1 cellular context compared by ENCODE assay signal in the genomic region with DNA sequence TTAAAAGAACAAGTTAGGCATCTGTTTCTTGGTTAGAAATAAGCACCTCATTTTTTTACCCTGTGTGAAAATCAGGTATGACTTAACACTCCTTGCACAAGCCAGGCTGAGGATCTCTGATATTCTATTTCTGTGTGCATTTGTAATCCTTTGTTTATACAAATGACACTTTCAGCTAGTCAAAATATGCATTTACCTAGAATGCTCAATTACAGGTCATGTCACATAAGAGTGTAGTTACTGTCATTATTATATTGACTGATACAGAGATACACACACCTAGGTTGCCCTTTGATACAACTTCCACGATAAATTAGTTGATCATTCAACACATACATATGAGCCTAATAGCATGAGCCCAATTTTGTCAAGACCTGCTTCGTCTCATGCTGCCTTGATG.
TF ChIP-seq lines count a peak whose summit lies in the region.

No MANE protein-coding gene starts in this region.

TF ChIP-seq in HepG2, 621 proteins besides CTCF, POLR2A, EP300 and RAD21 (continued from another document):
- no peak for TF ChIP-seq ZNF275 (CRISPR knock-in tag; IDR thresholded peaks at IDR 0.05; ENCODE audit: borderline replicate concordance)
- TF ChIP-seq HMGXB3 (CRISPR knock-in tag; IDR thresholded peaks at IDR 0.05; ENCODE audit: borderline replicate concordance), result no peak
- no peak for TF ChIP-seq ZNF775 (CRISPR knock-in tag; IDR thresholded peaks at IDR 0.05; ENCODE audit: borderline replicate concordance)
- TF ChIP-seq SP1 (IDR thresholded peaks at IDR 0.05), result no peak
- no peak for TF ChIP-seq SP1 (CRISPR knock-in tag; IDR thresholded peaks at IDR 0.05)
- TF ChIP-seq ZSCAN12 (CRISPR knock-in tag; IDR thresholded peaks at IDR 0.05), result no peak
- no peak for TF ChIP-seq CHD4 (IDR thresholded peaks at IDR 0.05; ENCODE audit: borderline replicate concordance, low read length)
- TF ChIP-seq GPN1 (CRISPR knock-in tag; IDR thresholded peaks at IDR 0.05; ENCODE audit: borderline replicate concordance), result no peak
- no peak for TF ChIP-seq TBL1XR1 (IDR thresholded peaks at IDR 0.05; ENCODE audit: borderline replicate concordance, low read length, partially characterized antibody)
TF ChIP-seq in HepG2: peak in this region for 0.
